Comparison of ENCODE assay signal across 28 cellular contexts in genomic region chr2:54494087-54494486, GRCh38.
"Had no signal": no experiment of that assay in that cellular context is flagged by ENCODE, and none has a peak within 500 bp of the region (broad histone marks: within the 10 kb centered on the region; RNA-seq: fewer than 3 reads in every experiment).

No MANE protein-coding gene starts in this region.

- H3K27me3 ChIP-seq: left lung, ovary, right atrium auricular region, right lobe of liver, stomach, suprapubic skin, tibial artery, uterus had no signal

- H3K9me3 ChIP-seq: left lung, ovary, right atrium auricular region, right lobe of liver, stomach, suprapubic skin, thoracic aorta, tibial artery, uterus had no signal

- H3K4me3 Mint-ChIP-seq: immature natural killer cell; mesothelial cell of epicardium; naive B cell; natural killer cell treated with Interleukin-12 subunit alpha and Interleukin-12 subunit beta and Interleukin-15 and Interleukin-18, amount 100 ng/mL, for 72 hours; stimulated activated naive B cell treated with anti-CD40 and anti-IgM and Interleukin-4, amounts not matched to agents 10 μg/mL and 1 μg/mL and 100 μg/mL, for 72 hours had no signal

- DNase-seq: hypothalamus; immature natural killer cell; kidney; left colon; left lung; mesendoderm; naive B cell; ovary; right lobe of liver; stimulated activated CD4-positive, alpha-beta T cell treated with anti-CD3 and anti-CD28 coated beads, Interleukin-1b, Interleukin-23, amount 100 ng/mL, for 48 hours; stimulated activated CD4-positive, alpha-beta T cell treated with anti-CD3 and anti-CD28 coated beads, Interleukin-2, amount 100 ng/mL, for 48 hours; stimulated activated CD4-positive, alpha-beta T cell treated with anti-CD3 and anti-CD28 coated beads, Interleukin-4, amount 100 ng/mL, for 4 hours; stimulated activated CD8-positive, alpha-beta memory T cell treated with anti-CD3 and anti-CD28 coated beads, Interleukin-4, amount 100 ng/mL, for 48 hours; stimulated activated naive B cell treated with anti-CD40 and anti-IgM and Interleukin-4, amounts not matched to agents 10 μg/mL and 1 μg/mL and 100 μg/mL, for 72 hours; stimulated activated naive CD8-positive, alpha-beta T cell treated with anti-CD3 and anti-CD28 coated beads, Interleukin-15, Interleukin-2, amounts not matched to agents 100 U/mL and 50 U/mL, for 24 hours; stomach; tibial artery; trophoblast cell; uterus had no signal

- H3K27ac Mint-ChIP-seq: immature natural killer cell; mesothelial cell of epicardium; naive B cell; natural killer cell treated with Interleukin-12 subunit alpha and Interleukin-12 subunit beta and Interleukin-15 and Interleukin-18, amount 100 ng/mL, for 72 hours; progenitor cell of endocrine pancreas; stimulated activated naive B cell treated with anti-CD40 and anti-IgM and Interleukin-4, amounts not matched to agents 10 μg/mL and 1 μg/mL and 100 μg/mL, for 72 hours had no signal

- H3K27ac ChIP-seq: left lung, ovary, right atrium auricular region, right lobe of liver, stomach, suprapubic skin, thoracic aorta, tibial artery, uterus had no signal

- H3K36me3 Mint-ChIP-seq: immature natural killer cell; mesothelial cell of epicardium; naive B cell; natural killer cell treated with Interleukin-12 subunit alpha and Interleukin-12 subunit beta and Interleukin-15 and Interleukin-18, amount 100 ng/mL, for 72 hours; stimulated activated naive B cell treated with anti-CD40 and anti-IgM and Interleukin-4, amounts not matched to agents 10 μg/mL and 1 μg/mL and 100 μg/mL, for 72 hours had no signal

- H3K4me3 ChIP-seq: left lung, lung, ovary, right atrium auricular region, right lobe of liver, smooth muscle cell, stomach, suprapubic skin, thoracic aorta, tibial artery, uterus had no signal

- H3K9me3 Mint-ChIP-seq: mesothelial cell of epicardium; naive B cell; natural killer cell treated with Interleukin-12 subunit alpha and Interleukin-12 subunit beta and Interleukin-15 and Interleukin-18, amount 100 ng/mL, for 72 hours; stimulated activated naive B cell treated with anti-CD40 and anti-IgM and Interleukin-4, amounts not matched to agents 10 μg/mL and 1 μg/mL and 100 μg/mL, for 72 hours had no signal

- FAIRE-seq: islet of Langerhans, kidney had no signal

- H3K36me3 ChIP-seq: ovary, right atrium auricular region, right lobe of liver, stomach, suprapubic skin, thoracic aorta, tibial artery, uterus had no signal

- ATAC-seq: left colon; left lung; natural killer cell treated with Interleukin-12 subunit alpha and Interleukin-12 subunit beta and Interleukin-15 and Interleukin-18, amount 100 ng/mL, for 72 hours; right lobe of liver; stimulated activated naive B cell treated with anti-CD40 and anti-IgM and Interleukin-4, amounts not matched to agents 10 μg/mL and 1 μg/mL and 100 μg/mL, for 72 hours; stimulated activated naive CD8-positive, alpha-beta T cell treated with anti-CD3 and anti-CD28 coated beads, Interleukin-15, Interleukin-2, amounts not matched to agents 100 U/mL and 50 U/mL, for 24 hours had no signal

- H3K4me1 Mint-ChIP-seq: immature natural killer cell; naive B cell; stimulated activated naive B cell treated with anti-CD40 and anti-IgM and Interleukin-4, amounts not matched to agents 10 μg/mL and 1 μg/mL and 100 μg/mL, for 72 hours had no signal

- H3K4me2 ChIP-seq: smooth muscle cell had no signal
